Comparison of ENCODE assay signal across 37 cellular contexts in the genomic region with DNA sequence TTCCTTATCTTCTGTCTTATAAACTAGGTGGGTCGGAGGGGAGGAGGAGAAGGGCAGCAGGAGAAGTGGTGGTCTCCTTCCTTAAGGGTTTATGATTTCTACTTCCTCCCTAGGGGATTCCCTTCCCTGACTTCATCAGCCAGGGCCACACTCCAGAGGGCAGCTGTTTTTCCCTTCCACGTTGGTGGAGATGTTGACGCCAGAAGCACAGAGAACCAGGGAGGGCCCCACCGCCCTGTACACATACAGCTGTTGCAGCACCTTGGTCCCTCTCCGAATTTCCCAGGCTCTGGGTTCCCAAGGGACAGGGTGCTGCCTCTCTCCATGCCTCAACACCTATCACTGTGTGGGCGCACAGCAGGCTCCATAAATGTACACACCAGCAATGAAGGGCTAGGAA. TPM values are rescaled to one million over a fixed set of nuclear protein-coding genes. Genes with fewer than 3 reads are reported as not detected.
"Had no signal": no experiment of that assay in that cellular context is flagged by ENCODE, and none has a peak within 500 bp of the region (broad histone marks: within the 10 kb centered on the region; RNA-seq: fewer than 3 reads in every experiment).

No MANE protein-coding gene starts in this region.

- DNase-seq: activated B cell treated with CpG ODN at 0.5 μM for 24 hours; activated CD4-positive, alpha-beta memory T cell treated with anti-CD3 and anti-CD28 coated beads, Interleukin-2, amount 10 ng/mL, durations not matched to agents 7 days and 5 days; activated CD4-positive, alpha-beta T cell treated with anti-CD3 and anti-CD28 coated beads for 4 hours; activated CD4-positive, alpha-beta T cell treated with anti-CD3 and anti-CD28 coated beads, Interleukin-2, amount 50 U/mL, for 1 hour; activated CD4-positive, CD25-positive, alpha-beta regulatory T cell treated with anti-CD3 and anti-CD28 coated beads, Interleukin-2, amount 50 U/mL, for 72 hours; activated gamma-delta T cell; activated naive CD4-positive, alpha-beta T cell treated with Interleukin-2 at 50 U/mL for 16 hours; activated T-cell treated with anti-CD3 and anti-CD28 coated beads, Interleukin-2, amount 50 U/mL, for 24 hours; amniotic stem cell; Kasumi-1; KG1; MM.1S; MV-4-11; NCI-H1092 treated with DMSO at 0.1 percent for 48 hours; NCI-H1417; NCI-H146; NCI-H187; NCI-H2029 treated with DMSO at 0.1 percent for 48 hours; NCI-H2107; NCI-H2171; NCI-H510A; NCI-H526 treated with DMSO at 0.1 percent for 48 hours; NK-92 treated with Interleukin-12 subunit alpha and Interleukin-12 subunit beta, amount 100 ng/mL, for 24 hours; PC-3; Peyer's patch; RPMI8226; SIG-M5; SW 1271; T-helper 1 cell; T-helper 2 cell; T-helper 9 cell had no signal

- H3K4me3 ChIP-seq: cardiac muscle cell, Peyer's patch had no signal

- H3K9me3 ChIP-seq: Peyer's patch had no signal

- H3K4me3 Mint-ChIP-seq: activated B cell treated with CpG ODN at 0.5 μM for 24 hours; activated CD4-positive, alpha-beta memory T cell treated with anti-CD3 and anti-CD28 coated beads, Interleukin-2, amount 10 ng/mL, durations not matched to agents 7 days and 5 days; activated naive CD8-positive, alpha-beta T cell; activated T-cell treated with anti-CD3 and anti-CD28 coated beads, Interleukin-2, amount 50 U/mL, for 24 hours; central memory CD8-positive, alpha-beta T cell had no signal

- H3K27ac Mint-ChIP-seq: activated B cell treated with CpG ODN at 0.5 μM for 24 hours; activated CD4-positive, alpha-beta memory T cell treated with anti-CD3 and anti-CD28 coated beads, Interleukin-2, amount 10 ng/mL, durations not matched to agents 7 days and 5 days; activated naive CD8-positive, alpha-beta T cell; activated T-cell treated with anti-CD3 and anti-CD28 coated beads, Interleukin-2, amount 50 U/mL, for 24 hours; activated T-helper 2 cell treated with anti-CD3 and anti-CD28 coated beads, Interferon-gamma antibody, Interleukin-2, Interleukin-4, amounts not matched to agents 10 μg/mL and 5 μg/mL and 100 μg/mL, durations not matched to agents 14 hours and 24 hours and 36 hours had no signal

- H3K36me3 ChIP-seq: cardiac muscle cell, Peyer's patch had no signal

- H3K27ac ChIP-seq: cardiac muscle cell, Peyer's patch, VCaP had no signal

- H3K27me3 ChIP-seq: Peyer's patch had no signal

- ATAC-seq: PC-3 had no signal

- H3K9me3 Mint-ChIP-seq: activated B cell treated with CpG ODN at 0.5 μM for 24 hours; activated CD4-positive, alpha-beta memory T cell treated with anti-CD3 and anti-CD28 coated beads, Interleukin-2, amount 10 ng/mL, durations not matched to agents 7 days and 5 days; activated T-cell treated with anti-CD3 and anti-CD28 coated beads, Interleukin-2, amount 50 U/mL, for 24 hours; activated T-helper 2 cell treated with anti-CD3 and anti-CD28 coated beads, Interferon-gamma antibody, Interleukin-2, Interleukin-4, amounts not matched to agents 10 μg/mL and 5 μg/mL and 100 μg/mL, durations not matched to agents 14 hours and 24 hours and 36 hours; central memory CD8-positive, alpha-beta T cell had no signal

RNA-seq across cellular contexts. Expression of gene SLC6A4, which starts 5.6 kb away (rescaled TPM):
- total RNA-seq: activated B cell treated with CpG ODN at 0.5 μM for 24 hours; activated T-helper 2 cell treated with anti-CD3 and anti-CD28 coated beads, Interferon-gamma antibody, Interleukin-2, Interleukin-4, amounts not matched to agents 10 μg/mL and 5 μg/mL and 100 μg/mL, durations not matched to agents 14 hours and 24 hours and 36 hours; chondrocyte; PC-3 had no signal
